In genomic region chr7:4753610-4754432, GRCh38 we compare ENCODE assay signal across 7 cellular contexts. TPM values are rescaled to one million over a fixed set of nuclear protein-coding genes. Genes with fewer than 3 reads are reported as not detected.
DNase-seq lines count a peak whose midpoint lies in the region; ATAC-seq and TF ChIP-seq lines count a peak whose summit lies in the region.

No MANE protein-coding gene starts in this region.

- in situ Hi-C loops in GM13977 (cut with MboI; ENCODE audit: low pct_unique_long_range_greater_than_20kb, low sequenced_read_pairs, unreplicated experiment): no loop called here

- no peak overlapping the region for H3K27ac ChIP-seq in breast epithelium

- DNase-seq in GM13977 (ENCODE audit: low spot score): peak; percentile 90
- DNase-seq in NCI-H146 treated with DMSO at 0.1 percent for 48 hours (lab: John Stamatoyannopoulos, UW; ENCODE audit: unreplicated experiment): peak; percentile 29
- peak; percentile 67 to 77 (median 72) for DNase-seq in activated CD4-positive, CD25-positive, alpha-beta regulatory T cell (lab: John Stamatoyannopoulos, UW)
- DNase-seq in breast epithelium (ENCODE audit: low spot score in 2 of 2): peak; percentile 57 to 87
- DNase-seq in left colon: peak; percentile 78 to 93
- peak; percentile 88 to 91 for DNase-seq in stimulated activated CD4-positive, alpha-beta T cell treated with anti-CD3 and anti-CD28 coated beads, Interleukin-2, amount 100 ng/mL, for 48 hours

- TF ChIP-seq POLR2A in breast epithelium (IDR thresholded peaks at IDR 0.05): no peak

- H3K36me3 ChIP-seq in breast epithelium: no peaks in the 10 kb centered on the region

- H3K4me1 ChIP-seq in breast epithelium: no peaks in the 10 kb centered on the region

- no peaks in the 10 kb centered on the region for H3K9me3 ChIP-seq in breast epithelium

- no peaks in the 10 kb centered on the region for H3K27me3 ChIP-seq in breast epithelium

- TF ChIP-seq CTCF in GM13977 (IDR thresholded peaks at IDR 0.05; ENCODE audit: extremely low read depth, insufficient read depth, missing control alignments) (peak; percentile 99), breast epithelium (IDR thresholded peaks at IDR 0.05) (peak; percentile 82 to 94 (median 92))

- no peak overlapping the region for H3K4me3 ChIP-seq in breast epithelium

- intact Hi-C loops in breast epithelium (cut with DNase I; ENCODE audit: low total_unique reads): no loop called here
- intact Hi-C loops in left colon (cut with DNase I, micrococcal nuclease): no loop called here

- ATAC-seq in HG02588 (IDR thresholded peaks at IDR 0.05; ENCODE audit: unreplicated experiment): peak; percentile 69
- ATAC-seq in left colon: peak; percentile 93

RNA-seq across cellular contexts. Expression of gene AP5Z1, which starts 21.6 kb away (rescaled TPM):
- total RNA-seq in breast epithelium (10 to 100 TPM; 20.0 to 25.9 (median 23.3) TPM), left colon (10 to 100 TPM; 35.8 to 47.5 TPM)

Comparison
In these comparisons a context has a peak if more than half of its experiments do, and no peak if none do; other contexts are left out.
1. DNase-seq: peak in every context shown above with its lines; median percentile 90 in GM13977; 90 in stimulated activated CD4-positive, alpha-beta T cell treated with anti-CD3 and anti-CD28 coated beads, Interleukin-2, amount 100 ng/mL, for 48 hours; 86 in left colon; 72 in activated CD4-positive, CD25-positive, alpha-beta regulatory T cell; 72 in breast epithelium; 29 in NCI-H146 treated with DMSO at 0.1 percent for 48 hours.